ENCODE assay signal across 35 cellular contexts in genomic region chr2:132691556-132691955, GRCh38. TPM values are rescaled to one million over a fixed set of nuclear protein-coding genes. Genes with fewer than 3 reads are reported as not detected.
"Had no signal": no experiment of that assay in that cellular context is flagged by ENCODE, and none has a peak within 500 bp of the region (broad histone marks: within the 10 kb centered on the region; RNA-seq: fewer than 3 reads in every experiment).

No MANE protein-coding gene starts in this region.

- H3K36me3 Mint-ChIP-seq: activated CD4-positive, alpha-beta memory T cell treated with anti-CD3 and anti-CD28 coated beads for 36 hours; activated naive CD4-positive, alpha-beta T cell treated with anti-CD3 and anti-CD28 coated beads, Interleukin-2, amount 50 U/mL, for 72 hours had no signal

- DNase-seq: activated B cell treated with CpG ODN at 0.5 μM for 24 hours; activated CD4-positive, alpha-beta memory T cell treated with anti-CD3 and anti-CD28 coated beads for 36 hours; activated CD4-positive, alpha-beta T cell treated with anti-CD3 and anti-CD28 coated beads for 4 hours; activated CD4-positive, alpha-beta T cell treated with anti-CD3 and anti-CD28 coated beads, Interleukin-2, amount 50 U/mL, for 1 hour; activated CD4-positive, CD25-positive, alpha-beta regulatory T cell treated with anti-CD3 and anti-CD28 coated beads, Interleukin-2, amount 50 U/mL, for 72 hours; activated CD8-positive, alpha-beta memory T cell treated with anti-CD3 and anti-CD28 coated beads, Interleukin-2, amount 50 U/mL, for 4 hours; activated gamma-delta T cell treated with Interleukin-2 at 50 U/mL for 16 hours; activated naive CD4-positive, alpha-beta T cell treated with anti-CD3 and anti-CD28 coated beads for 36 hours; activated T-cell treated with anti-CD3 and anti-CD28 coated beads for 4 hours; activated T-cell treated with anti-CD3 and anti-CD28 coated beads, Interleukin-2, amount 50 U/mL, for 4 hours; adrenal gland; anterior cingulate cortex; brain microvascular endothelial cell; central memory CD4-positive, alpha-beta T cell; MM.1S; MV-4-11; NCI-H1092; NCI-H1436 treated with DMSO at 0.1 percent for 48 hours; NCI-H1694 treated with DMSO at 0.1 percent for 48 hours; NCI-H2029; NCI-H510A; NCI-H526; NCI-H748 treated with DMSO at 0.1 percent for 48 hours; NK-92 treated with Interleukin-12 subunit alpha and Interleukin-12 subunit beta, amount 100 ng/mL, for 24 hours; PC-9; SIG-M5; SW 1271; T-helper 1 cell; T-helper 2 cell; T-helper 9 cell had no signal

- H3K36me3 ChIP-seq: adrenal gland, brain microvascular endothelial cell had no signal

- H3K27ac Mint-ChIP-seq: activated B cell treated with CpG ODN at 0.5 μM for 24 hours; activated CD4-positive, alpha-beta memory T cell treated with anti-CD3 and anti-CD28 coated beads for 36 hours; activated naive CD4-positive, alpha-beta T cell treated with anti-CD3 and anti-CD28 coated beads for 36 hours; activated naive CD4-positive, alpha-beta T cell treated with anti-CD3 and anti-CD28 coated beads, Interleukin-2, amount 50 U/mL, for 72 hours; activated T-helper 1 cell treated with anti-CD3 and anti-CD28 coated beads, Interleukin-12 subunit alpha, Interleukin-12 subunit beta, Interleukin-2, Interleukin-4 antibody, amounts not matched to agents 30 ng/mL and 10 ng/mL and 1 ng/mL, durations not matched to agents 14 hours and 24 hours and 36 hours had no signal

- H2AFZ ChIP-seq: PC-9 had no signal

- H3K4me1 Mint-ChIP-seq: activated B cell treated with CpG ODN at 0.5 μM for 24 hours had no signal

- H3K4me2 ChIP-seq: PC-9 had no signal

- H3K9me3 Mint-ChIP-seq: activated CD4-positive, alpha-beta memory T cell treated with anti-CD3 and anti-CD28 coated beads for 36 hours; activated naive CD4-positive, alpha-beta T cell treated with anti-CD3 and anti-CD28 coated beads for 36 hours had no signal

- H3K27me3 ChIP-seq: adrenal gland, brain microvascular endothelial cell had no signal

- H3K27me3 Mint-ChIP-seq: activated CD4-positive, alpha-beta memory T cell treated with anti-CD3 and anti-CD28 coated beads for 36 hours had no signal

- H3K4me3 ChIP-seq: adrenal gland, PC-9 had no signal

- ATAC-seq: activated naive CD4-positive, alpha-beta T cell treated with anti-CD3 and anti-CD28 coated beads, Interleukin-2, amount 50 U/mL, for 72 hours; activated T-cell treated with anti-CD3 and anti-CD28 coated beads, Interleukin-2, amount 50 U/mL, for 4 hours; Right ventricle myocardium inferior had no signal

- H3K4me1 ChIP-seq: adrenal gland had no signal

- H3K27ac ChIP-seq: adrenal gland, brain microvascular endothelial cell, PC-9, RWPE1, VCaP had no signal

- H3K9me3 ChIP-seq: adrenal gland had no signal

- H3K4me3 Mint-ChIP-seq: activated B cell treated with CpG ODN at 0.5 μM for 24 hours; activated CD4-positive, alpha-beta memory T cell treated with anti-CD3 and anti-CD28 coated beads for 36 hours; activated naive CD4-positive, alpha-beta T cell treated with anti-CD3 and anti-CD28 coated beads for 36 hours; activated T-cell treated with anti-CD3 and anti-CD28 coated beads, Interleukin-2, amount 50 U/mL, for 4 hours; activated T-helper 1 cell treated with anti-CD3 and anti-CD28 coated beads, Interleukin-12 subunit alpha, Interleukin-12 subunit beta, Interleukin-2, Interleukin-4 antibody, amounts not matched to agents 30 ng/mL and 10 ng/mL and 1 ng/mL, durations not matched to agents 14 hours and 24 hours and 36 hours had no signal

RNA-seq across cellular contexts. Expression of gene LYPD1, which starts 21.6 kb away (rescaled TPM):
- total RNA-seq: activated B cell treated with CpG ODN at 0.5 μM for 24 hours; activated CD4-positive, alpha-beta memory T cell treated with anti-CD3 and anti-CD28 coated beads for 36 hours; activated naive CD4-positive, alpha-beta T cell treated with anti-CD3 and anti-CD28 coated beads for 36 hours; activated naive CD4-positive, alpha-beta T cell treated with anti-CD3 and anti-CD28 coated beads, Interleukin-2, amount 50 U/mL, for 72 hours; activated T-cell treated with anti-CD3 and anti-CD28 coated beads, Interleukin-2, amount 50 U/mL, for 4 hours; activated T-helper 1 cell treated with anti-CD3 and anti-CD28 coated beads, Interleukin-12 subunit alpha, Interleukin-12 subunit beta, Interleukin-2, Interleukin-4 antibody, amounts not matched to agents 30 ng/mL and 10 ng/mL and 1 ng/mL, durations not matched to agents 14 hours and 24 hours and 36 hours; Right ventricle myocardium inferior had no signal
